26 cellular contexts compared by ENCODE assay signal in genomic region chr18:5444269-5444668, GRCh38.
"Had no signal": no experiment of that assay in that cellular context is flagged by ENCODE, and none has a peak within 500 bp of the region (broad histone marks: within the 10 kb centered on the region; RNA-seq: fewer than 3 reads in every experiment).

No MANE protein-coding gene starts in this region.

- ATAC-seq: activated T-cell treated with anti-CD3 and anti-CD28 coated beads, Interleukin-2, amount 50 U/mL, for 4 hours; body of pancreas; left colon; psoas muscle; T-helper 17 cell; upper lobe of right lung had no signal

- H3K27ac ChIP-seq: body of pancreas, cardiac muscle cell, esophagus squamous epithelium, hepatocyte, neutrophil, ovary, psoas muscle, right atrium auricular region, thyroid gland, upper lobe of right lung had no signal

- H3K27me3 ChIP-seq: body of pancreas, cardiac muscle cell, esophagus squamous epithelium, hepatocyte, neutrophil, ovary, right atrium auricular region, thyroid gland, upper lobe of right lung had no signal

- H3K4me2 ChIP-seq: hepatocyte had no signal

- H3K4me3 ChIP-seq: body of pancreas, cardiac muscle cell, esophagus squamous epithelium, hepatocyte, ovary, psoas muscle, right atrium auricular region, thyroid gland, upper lobe of right lung had no signal

- H3K4me1 ChIP-seq: body of pancreas, psoas muscle, right atrium auricular region, thyroid gland, upper lobe of right lung had no signal

- H3K79me2 ChIP-seq: hepatocyte had no signal

- H2AFZ ChIP-seq: hepatocyte had no signal

- DNase-seq: activated CD4-positive, alpha-beta T cell treated with anti-CD3 and anti-CD28 coated beads for 4 hours; activated CD4-positive, alpha-beta T cell treated with anti-CD3 and anti-CD28 coated beads, Interleukin-2, amount 50 U/mL, for 48 hours; activated CD4-positive, CD25-positive, alpha-beta regulatory T cell; activated CD8-positive, alpha-beta memory T cell treated with anti-CD3 and anti-CD28 coated beads, Interleukin-2, amount 50 U/mL, for 48 hours; activated naive CD4-positive, alpha-beta T cell treated with anti-CD3 and anti-CD28 coated beads for 36 hours; activated T-cell treated with anti-CD3 and anti-CD28 coated beads, Interleukin-2, amount 50 U/mL, for 4 hours; amygdala; body of pancreas; cortex of kidney; esophagus squamous epithelium; glutamatergic neuron; left colon; mesenchymal stem cell; ovary; psoas muscle; stimulated activated CD4-positive, alpha-beta T cell treated with anti-CD3 and anti-CD28 coated beads, Interleukin-4, amount 100 ng/mL, for 4 hours; substantia nigra; SW 1271; T-helper 17 cell; thyroid gland; upper lobe of right lung had no signal

- FAIRE-seq: endometrium had no signal

- H3K36me3 ChIP-seq: esophagus squamous epithelium, neutrophil, ovary, right atrium auricular region, thyroid gland, upper lobe of right lung had no signal

- H3K9me3 ChIP-seq: body of pancreas, esophagus squamous epithelium, neutrophil, ovary, psoas muscle, right atrium auricular region, thyroid gland, upper lobe of right lung had no signal
